17 cellular contexts compared by ENCODE assay signal in the genomic region with DNA sequence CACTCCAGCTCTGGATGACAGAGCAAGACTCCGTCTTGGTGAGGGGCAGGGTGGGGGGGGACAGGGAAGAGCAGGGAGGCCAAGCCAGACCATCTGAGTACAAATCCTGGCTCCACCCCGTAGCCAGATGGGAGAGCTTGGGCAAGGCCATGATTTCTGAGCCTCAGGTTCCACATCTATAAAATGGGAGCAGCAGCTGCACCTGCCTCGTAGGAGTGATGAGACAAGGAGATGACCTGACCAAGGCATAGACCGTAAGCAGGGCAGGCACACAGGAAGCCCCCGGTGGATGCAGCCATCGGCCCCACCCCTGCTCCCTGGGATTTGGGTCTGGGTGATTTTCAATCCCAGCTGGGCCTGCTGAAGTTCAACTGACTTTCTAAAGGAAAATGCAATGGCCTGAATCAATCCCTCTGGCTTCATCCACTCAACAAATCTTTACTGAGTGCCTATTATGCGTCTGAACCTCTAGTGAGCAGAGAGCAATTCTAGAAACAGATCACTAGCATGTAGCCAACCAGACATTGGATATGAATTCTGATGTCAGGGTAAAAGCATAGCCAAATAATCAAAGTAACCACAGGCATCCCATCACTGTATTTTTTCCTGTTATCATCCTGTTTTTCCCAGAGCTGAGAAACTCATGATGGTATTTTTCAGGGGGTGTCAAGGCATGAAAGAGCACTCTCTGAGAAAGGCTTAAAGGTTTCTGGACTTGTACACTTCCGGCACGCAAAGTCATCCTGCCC.
DNase-seq lines count a peak whose midpoint lies in the region; ATAC-seq and TF ChIP-seq lines count a peak whose summit lies in the region.
"Had no signal": no experiment of that assay in that cellular context is flagged by ENCODE, and none has a peak within 500 bp of the region (broad histone marks: within the 10 kb centered on the region; RNA-seq: fewer than 3 reads in every experiment).

No MANE protein-coding gene starts in this region.

- H3K27ac ChIP-seq in lower lobe of right lung (no peak overlapping the region), upper lobe of right lung (no peak overlapping the region)
- H3K27ac ChIP-seq: SJCRH30 had no signal

- H3K4me3 ChIP-seq in astrocyte of the spinal cord (ENCODE audit: low read depth, low read length), result no peak overlapping the region
- H3K4me3 ChIP-seq in lower lobe of right lung, result no peak overlapping the region
- no peak overlapping the region for H3K4me3 ChIP-seq in upper lobe of right lung
- H3K4me3 ChIP-seq: GM12878, HAP-1, SJCRH30 had no signal

- DNase-seq in EH (ENCODE audit: low read depth), result peak; percentile 33
- peak; percentile 22 for DNase-seq in astrocyte of the spinal cord (ENCODE audit: low read depth, low spot score)
- DNase-seq in lower lobe of right lung, result peak; percentile 21
- DNase-seq in upper lobe of right lung, result peak; percentile 21
- DNase-seq in NCI-H187 (lab: John Stamatoyannopoulos, UW), result no peak
- no peak for DNase-seq in activated naive CD4-positive, alpha-beta T cell (lab: John Stamatoyannopoulos, UW)
- DNase-seq: ACHN; CD4-positive, alpha-beta T cell; DMS79; NCI-H1436; NCI-H2029 treated with DMSO at 0.1 percent for 48 hours; NCI-H748 treated with DMSO at 0.1 percent for 48 hours; OCI-M1; SJCRH30 had no signal

- peaks cover 4% of the 10 kb centered on the region for H3K9me3 ChIP-seq in lower lobe of right lung
- peaks cover 4% of the 10 kb centered on the region for H3K9me3 ChIP-seq in upper lobe of right lung
- H3K9me3 ChIP-seq: HAP-1, SJCRH30 had no signal

- TF ChIP-seq CTCF in astrocyte of the spinal cord (IDR thresholded peaks at IDR 0.05; ENCODE audit: low read depth, low read length) (no peak), lower lobe of right lung (IDR thresholded peaks at IDR 0.05) (no peak), upper lobe of right lung (IDR thresholded peaks at IDR 0.05) (no peak)

- intact Hi-C loops in lower lobe of right lung (cut with DNase I), result no loop called here
- intact Hi-C loops in upper lobe of right lung (cut with DNase I), result no loop called here

- H3K36me3 ChIP-seq in lower lobe of right lung (no peaks in the 10 kb centered on the region), upper lobe of right lung (no peaks in the 10 kb centered on the region)
- H3K36me3 ChIP-seq: HAP-1, SJCRH30 had no signal

- ATAC-seq in lower lobe of right lung (no peak), upper lobe of right lung (no peak), HG03571 (IDR thresholded peaks at IDR 0.05; ENCODE audit: unreplicated experiment) (no peak)
- ATAC-seq: GM12878 had no signal

- in situ Hi-C loops in astrocyte of the spinal cord (cut with HindIII; ENCODE audit: low sequenced_read_pairs), result no loop called here

- peaks cover 23% of the 10 kb centered on the region for H3K4me1 ChIP-seq in lower lobe of right lung
- peaks cover 9% of the 10 kb centered on the region for H3K4me1 ChIP-seq in upper lobe of right lung

- H3K27me3 ChIP-seq in lower lobe of right lung (ENCODE audit: low read depth), result peaks cover 37% of the 10 kb centered on the region
- peaks cover 19% of the 10 kb centered on the region for H3K27me3 ChIP-seq in upper lobe of right lung

Comparison
In these comparisons a context has a peak if more than half of its experiments do, and no peak if none do; other contexts are left out.
1. DNase-seq: peak in EH (single experiment), astrocyte of the spinal cord (single experiment), lower lobe of right lung (single experiment) and upper lobe of right lung (single experiment); none in NCI-H187 (0 of 2) and activated naive CD4-positive, alpha-beta T cell (0 of 4).